Comparison of ENCODE assay signal across 20 cellular contexts in genomic region chr14:103319422-103319821, GRCh38. TPM values are rescaled to one million over a fixed set of nuclear protein-coding genes. Genes with fewer than 3 reads are reported as not detected.
A peak's percentile ranks its signal among the peaks of the same experiment; 100 is the strongest.
DNase-seq lines count a peak whose midpoint lies in the region; ATAC-seq and TF ChIP-seq lines count a peak whose summit lies in the region.
"Had no signal": no experiment of that assay in that cellular context is flagged by ENCODE, and none has a peak within 500 bp of the region (broad histone marks: within the 10 kb centered on the region; RNA-seq: fewer than 3 reads in every experiment).

No MANE protein-coding gene starts in this region.

- H3K36me3 ChIP-seq in OCI-LY3 (replicated peaks; ENCODE audit: low read depth, low read length) = no peaks in the 10 kb centered on the region
- H3K36me3 ChIP-seq: upper lobe of left lung had no signal

- H3K27me3 Mint-ChIP-seq in activated T-cell treated with anti-CD3 and anti-CD28 coated beads, Interleukin-2, amount 50 U/mL, for 24 hours = peaks cover 34% of the 10 kb centered on the region
- H3K27me3 Mint-ChIP-seq in activated CD4-positive, alpha-beta T cell treated with anti-CD3 and anti-CD28 coated beads for 36 hours = peaks cover 10% of the 10 kb centered on the region

- H3K4me2 ChIP-seq in OCI-LY3 (ENCODE audit: low read length) = peak overlapping the region; percentile 63
- H3K4me2 ChIP-seq: A549 had no signal

- H2AFZ ChIP-seq in OCI-LY3 (ENCODE audit: low read depth, low read length) = peak overlapping the region; percentile 57

- no peaks in the 10 kb centered on the region for H3K9me3 ChIP-seq in OCI-LY3 (ENCODE audit: insufficient read depth, low read length)
- H3K9me3 ChIP-seq: A549, upper lobe of left lung had no signal

- H3K4me1 ChIP-seq in OCI-LY3 (ENCODE audit: low read length) = peaks cover 39% of the 10 kb centered on the region
- H3K4me1 ChIP-seq: A549 had no signal

- H3K4me1 Mint-ChIP-seq in activated T-cell treated with anti-CD3 and anti-CD28 coated beads, Interleukin-2, amount 50 U/mL, for 24 hours (ENCODE audit: low read depth) = no peaks in the 10 kb centered on the region
- no peaks in the 10 kb centered on the region for H3K4me1 Mint-ChIP-seq in activated CD4-positive, alpha-beta T cell treated with anti-CD3 and anti-CD28 coated beads for 36 hours
- H3K4me1 Mint-ChIP-seq: CD4-positive, CD25-positive, alpha-beta regulatory T cell had no signal

- H3K9ac ChIP-seq in OCI-LY3 (ENCODE audit: low read length) = peak overlapping the region; percentile 21; the same call in 1 of the 2 replicates

- H3K9me3 Mint-ChIP-seq in activated T-cell treated with anti-CD3 and anti-CD28 coated beads, Interleukin-2, amount 50 U/mL, for 24 hours = no peaks in the 10 kb centered on the region
- H3K9me3 Mint-ChIP-seq in activated CD4-positive, alpha-beta T cell treated with anti-CD3 and anti-CD28 coated beads for 36 hours (ENCODE audit: low read depth) = no peaks in the 10 kb centered on the region

- H3K4me3 Mint-ChIP-seq in activated T-cell treated with anti-CD3 and anti-CD28 coated beads, Interleukin-2, amount 50 U/mL, for 24 hours = no peak overlapping the region
- H3K4me3 Mint-ChIP-seq in activated CD4-positive, alpha-beta T cell treated with anti-CD3 and anti-CD28 coated beads for 36 hours = no peak overlapping the region
- H3K4me3 Mint-ChIP-seq: CD4-positive, CD25-positive, alpha-beta regulatory T cell had no signal

- H3K27ac ChIP-seq in OCI-LY3 (ENCODE audit: low read length) = peak overlapping the region; percentile 46; the same call in 1 of the 2 replicates
- H3K27ac ChIP-seq: A549, upper lobe of left lung, VCaP had no signal

- CTCF ChIA-PET in activated CD4-positive, alpha-beta T cell treated with anti-CD3 and anti-CD28 coated beads for 36 hours (lab: Charles Lee) = interaction anchor here (0.9 kb wide), 1 partner anchor 12 kb away, joined by 3 read pairs; no protein-coding TSS in a partner anchor

- H4K20me1 ChIP-seq in OCI-LY3 (ENCODE audit: insufficient read depth, low read length) = no peaks in the 10 kb centered on the region

- no peak overlapping the region for H3K27ac Mint-ChIP-seq in activated T-cell treated with anti-CD3 and anti-CD28 coated beads, Interleukin-2, amount 50 U/mL, for 24 hours
- no peak overlapping the region for H3K27ac Mint-ChIP-seq in activated CD4-positive, alpha-beta T cell treated with anti-CD3 and anti-CD28 coated beads for 36 hours
- H3K27ac Mint-ChIP-seq: CD4-positive, CD25-positive, alpha-beta regulatory T cell had no signal

- POLR2A ChIA-PET in activated CD4-positive, alpha-beta T cell treated with anti-CD3 and anti-CD28 coated beads for 36 hours (lab: Charles Lee) = no interaction called here

- peaks cover 4% of the 10 kb centered on the region; the same call in 1 of the 2 replicates for H3K27me3 ChIP-seq in OCI-LY3 (ENCODE audit: low read depth, low read length)
- H3K27me3 ChIP-seq: upper lobe of left lung had no signal

- peak overlapping the region; percentile 55 for H3K4me3 ChIP-seq in GM12865 (ENCODE audit: low read depth, low read length)
- peak overlapping the region; percentile 46 for H3K4me3 ChIP-seq in OCI-LY3 (ENCODE audit: low read length)
- H3K4me3 ChIP-seq: A549, upper lobe of left lung had no signal

- ATAC-seq in GM21515 (IDR thresholded peaks at IDR 0.05; ENCODE audit: unreplicated experiment) (peak; percentile 80), HG02973 (IDR thresholded peaks at IDR 0.05; ENCODE audit: unreplicated experiment) (peak; percentile 68)
- ATAC-seq in activated CD4-positive, alpha-beta T cell treated with anti-CD3 and anti-CD28 coated beads for 36 hours = no peak
- ATAC-seq: A549, left ventricle myocardium superior had no signal

- H3K79me2 ChIP-seq in OCI-LY3 (ENCODE audit: low read length) = no peaks in the 10 kb centered on the region

- DNase-seq in GM12865 (ENCODE audit: low read depth) = peak; percentile 78
- DNase-seq in activated T-cell treated with anti-CD3 and anti-CD28 coated beads, Interleukin-2, amount 50 U/mL, for 24 hours = no peak
- no peak for DNase-seq in kidney tubule cell (ENCODE audit: low spot score)
- DNase-seq in activated gamma-delta T cell treated with Interleukin-2 at 50 U/mL for 16 hours = no peak
- DNase-seq in activated CD4-positive, alpha-beta T cell treated with anti-CD3 and anti-CD28 coated beads for 36 hours = no peak
- DNase-seq: activated CD8-positive, alpha-beta memory T cell treated with anti-CD3 and anti-CD28 coated beads for 24 hours; activated effector memory CD4-positive, alpha-beta T cell treated with anti-CD3 and anti-CD28 coated beads, Interleukin-2, amount 50 U/mL, for 16 hours; CD4-positive, CD25-positive, alpha-beta regulatory T cell; DMS79; left ventricle myocardium superior; NCI-H1694 treated with DMSO at 0.1 percent for 48 hours; NCI-H524; posterior cingulate gyrus; stimulated activated naive CD4-positive, alpha-beta T cell had no signal

- TF ChIP-seq CTCF in GM12865 (IDR thresholded peaks at IDR 0.05; ENCODE audit: insufficient read depth, low read depth, low read length, missing control alignments) (no peak), OCI-LY3 (IDR thresholded peaks at IDR 0.05; ENCODE audit: low read depth, low read length) (no peak)

- H3K36me3 Mint-ChIP-seq in activated T-cell treated with anti-CD3 and anti-CD28 coated beads, Interleukin-2, amount 50 U/mL, for 24 hours (ENCODE audit: low read depth) = no peaks in the 10 kb centered on the region
- no peaks in the 10 kb centered on the region for H3K36me3 Mint-ChIP-seq in activated CD4-positive, alpha-beta T cell treated with anti-CD3 and anti-CD28 coated beads for 36 hours (ENCODE audit: low read depth)
- H3K36me3 Mint-ChIP-seq: CD4-positive, CD25-positive, alpha-beta regulatory T cell had no signal

- intact Hi-C loops in activated CD4-positive, alpha-beta T cell treated with anti-CD3 and anti-CD28 coated beads for 36 hours (cut with DNase I, micrococcal nuclease) = no loop called here

RNA-seq across cellular contexts. Expression of gene EIF5, which starts 14.6 kb away (rescaled TPM):
- total RNA-seq in activated CD4-positive, alpha-beta T cell treated with anti-CD3 and anti-CD28 coated beads for 36 hours = 100 to 1,000 TPM; 222 to 234 TPM
